ENCODE assay signal across 24 cellular contexts in the genomic region with DNA sequence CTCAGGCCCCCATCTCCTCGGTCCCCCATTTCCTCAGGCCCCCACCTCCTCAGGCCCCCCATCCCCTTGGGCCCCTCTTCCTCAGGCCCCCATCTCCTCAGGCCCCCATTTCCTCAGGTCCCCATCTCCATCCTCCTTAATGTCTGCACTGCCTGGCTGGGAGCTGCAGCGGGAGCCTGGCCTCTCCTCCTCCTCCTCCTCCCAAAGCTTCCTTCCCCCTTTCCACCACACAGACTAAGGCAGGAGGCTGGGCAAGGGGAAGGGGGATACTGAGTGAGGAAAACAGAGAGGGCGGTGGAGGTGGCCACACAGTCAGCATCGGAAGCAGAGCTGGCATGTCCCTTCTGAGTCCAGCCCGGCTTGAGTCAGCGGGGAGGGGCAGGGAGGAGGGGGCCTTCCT.
DNase-seq lines count a peak whose midpoint lies in the region; FAIRE-seq and TF ChIP-seq lines count a peak whose summit lies in the region.
"Had no signal": no experiment of that assay in that cellular context is flagged by ENCODE, and none has a peak within 500 bp of the region (broad histone marks: within the 10 kb centered on the region; RNA-seq: fewer than 3 reads in every experiment).

No MANE protein-coding gene starts in this region.

- TF ChIP-seq CTCF in OCI-LY3 (IDR thresholded peaks at IDR 0.05; ENCODE audit: low read depth, low read length): no peak

- H2AK5ac ChIP-seq in trophoblast cell (ENCODE audit: low read length): no peak overlapping the region

- H4K12ac ChIP-seq in trophoblast cell (ENCODE audit: low read depth, low read length): no peak overlapping the region

- H2BK120ac ChIP-seq in trophoblast cell (ENCODE audit: insufficient read depth, low read length, poor library complexity): no peak overlapping the region

- no peaks in the 10 kb centered on the region for H3K36me3 ChIP-seq in OCI-LY3 (replicated peaks; ENCODE audit: low read depth, low read length)
- no peaks in the 10 kb centered on the region for H3K36me3 ChIP-seq in trophoblast cell (ENCODE audit: control insufficient read depth in 1 of 2, insufficient read depth in 2 of 2, low read length in 2 of 2)
- H3K36me3 ChIP-seq: Peyer's patch had no signal

- POLR2A ChIA-PET in activated CD4-positive, alpha-beta memory T cell treated with anti-CD3 and anti-CD28 coated beads, Interleukin-2, amount 10 ng/mL, durations not matched to agents 7 days and 5 days (lab: Charles Lee): no interaction called here

- H3K9me3 ChIP-seq in OCI-LY3 (ENCODE audit: insufficient read depth, low read length): no peaks in the 10 kb centered on the region
- no peaks in the 10 kb centered on the region for H3K9me3 ChIP-seq in trophoblast cell (ENCODE audit: insufficient read depth, low read depth, low read length)
- H3K9me3 ChIP-seq: A549, Peyer's patch had no signal

- H3K27ac Mint-ChIP-seq in activated CD4-positive, alpha-beta memory T cell treated with anti-CD3 and anti-CD28 coated beads, Interleukin-2, amount 10 ng/mL, durations not matched to agents 7 days and 5 days: no peak overlapping the region
- H3K27ac Mint-ChIP-seq: HFFc6 had no signal

- no peak for TF ChIP-seq POLR2A in GM12892 (IDR thresholded peaks at IDR 0.05; ENCODE audit: low read depth, low read length)

- no CpG with 5 or more reads among the region's 6 CpGs for WGBS in trophoblast cell (ENCODE audit: extremely low coverage, insufficient coverage, insufficient read length)

- H3K4me1 Mint-ChIP-seq in activated CD4-positive, alpha-beta memory T cell treated with anti-CD3 and anti-CD28 coated beads, Interleukin-2, amount 10 ng/mL, durations not matched to agents 7 days and 5 days: no peaks in the 10 kb centered on the region

- no peaks in the 10 kb centered on the region for H3K27me3 Mint-ChIP-seq in activated CD4-positive, alpha-beta memory T cell treated with anti-CD3 and anti-CD28 coated beads, Interleukin-2, amount 10 ng/mL, durations not matched to agents 7 days and 5 days

- H3K4me1 ChIP-seq in OCI-LY3 (ENCODE audit: low read length) (peaks cover 21% of the 10 kb centered on the region), trophoblast cell (ENCODE audit: control insufficient read depth in 1 of 2, insufficient read depth in 2 of 2, low read length in 2 of 2) (peaks cover 18 to 25% of the 10 kb centered on the region in 2 experiments)
- H3K4me1 ChIP-seq: A549, Peyer's patch had no signal

- no peak overlapping the region for H3K23ac ChIP-seq in trophoblast cell (ENCODE audit: low read length)

- H3K4ac ChIP-seq in trophoblast cell (ENCODE audit: low read depth, low read length): no peak overlapping the region

- H3K18ac ChIP-seq in trophoblast cell (ENCODE audit: low read length): no peak overlapping the region

- H3K27me3 ChIP-seq in OCI-LY3 (ENCODE audit: low read depth, low read length) (peaks cover 3% of the 10 kb centered on the region; the same call in 1 of the 2 replicates), trophoblast cell (ENCODE audit: insufficient read depth, low read length) (no peaks in the 10 kb centered on the region)
- H3K27me3 ChIP-seq: Peyer's patch had no signal

- FAIRE-seq in GM12892 (lab: Jason Lieb, UNC): peak; percentile 38
- FAIRE-seq: A549, GM18507, HTR-8/SVneo had no signal

- H3K4me3 Mint-ChIP-seq in activated CD4-positive, alpha-beta memory T cell treated with anti-CD3 and anti-CD28 coated beads, Interleukin-2, amount 10 ng/mL, durations not matched to agents 7 days and 5 days: no peak overlapping the region
- H3K4me3 Mint-ChIP-seq: H9, HFFc6 had no signal

- no peaks in the 10 kb centered on the region for H3K9me3 Mint-ChIP-seq in activated CD4-positive, alpha-beta memory T cell treated with anti-CD3 and anti-CD28 coated beads, Interleukin-2, amount 10 ng/mL, durations not matched to agents 7 days and 5 days
- H3K9me3 Mint-ChIP-seq: HFFc6 had no signal

- H3K27ac ChIP-seq in OCI-LY3 (ENCODE audit: low read length) (no peak overlapping the region), trophoblast cell (ENCODE audit: low read depth, low read length) (no peak overlapping the region)
- H3K27ac ChIP-seq: A549, C4-2B, Peyer's patch, SK-N-MC had no signal

- H3K9ac ChIP-seq in OCI-LY3 (ENCODE audit: low read length) (no peak overlapping the region), trophoblast cell (ENCODE audit: low read length) (no peak overlapping the region)

- CTCF ChIA-PET in activated CD4-positive, alpha-beta memory T cell treated with anti-CD3 and anti-CD28 coated beads, Interleukin-2, amount 10 ng/mL, durations not matched to agents 7 days and 5 days (lab: Charles Lee): no interaction called here

- H3K79me2 ChIP-seq in OCI-LY3 (ENCODE audit: low read length) (no peaks in the 10 kb centered on the region), trophoblast cell (ENCODE audit: control insufficient read depth, insufficient read depth, low read length, poor library complexity) (no peaks in the 10 kb centered on the region)

- H4K91ac ChIP-seq in trophoblast cell (ENCODE audit: low read depth, low read length): no peak overlapping the region

- no peak overlapping the region for H2BK5ac ChIP-seq in trophoblast cell (ENCODE audit: low read depth, low read length, poor library complexity)

- H4K20me1 ChIP-seq in OCI-LY3 (ENCODE audit: insufficient read depth, low read length): no peaks in the 10 kb centered on the region

- no peak overlapping the region for H2AFZ ChIP-seq in OCI-LY3 (ENCODE audit: low read depth, low read length)
- H2AFZ ChIP-seq in trophoblast cell (ENCODE audit: insufficient read depth, low read length, poor library complexity): no peak overlapping the region

- peaks cover 5% of the 10 kb centered on the region for H3K79me1 ChIP-seq in trophoblast cell (ENCODE audit: low read length)

- H3K14ac ChIP-seq in trophoblast cell (ENCODE audit: low read length): no peak overlapping the region

- peak overlapping the region; percentile 4 for H2BK12ac ChIP-seq in trophoblast cell (ENCODE audit: low read length)

- DNase-seq in GM12892 (ENCODE audit: insufficient read length) (no peak), cerebellar cortex (ENCODE audit: low spot score) (peak; percentile 20), trophoblast cell (no peak), CD1c-positive myeloid dendritic cell (ENCODE audit: extremely low spot score) (no peak), NK-92 (lab: John Stamatoyannopoulos, UW; ENCODE audit: unreplicated experiment) (no peak)
- DNase-seq in activated CD4-positive, alpha-beta memory T cell treated with anti-CD3 and anti-CD28 coated beads, Interleukin-2, amount 10 ng/mL, durations not matched to agents 7 days and 5 days: no peak
- DNase-seq: AML-193, DMS153, DND-41, H9, HFFc6, MM.1S, NCI-H2029, NCI-H446 treated with DMSO at 0.1 percent for 48 hours, NCI-H526, NCI-H82, Peyer's patch, SIG-M5 had no signal

- H3K4me2 ChIP-seq in OCI-LY3 (ENCODE audit: low read length): peak overlapping the region; percentile 83
- H3K4me2 ChIP-seq in trophoblast cell (ENCODE audit: low read length): no peak overlapping the region
- H3K4me2 ChIP-seq: A549 had no signal

- no peak overlapping the region for H4K8ac ChIP-seq in trophoblast cell (ENCODE audit: low read depth, low read length)

- no peak overlapping the region for H3K4me3 ChIP-seq in OCI-LY3 (ENCODE audit: low read length)
- no peak overlapping the region for H3K4me3 ChIP-seq in trophoblast cell (ENCODE audit: low read depth, low read length)
- H3K4me3 ChIP-seq: A549, Peyer's patch, SK-N-MC had no signal

- H3K36me3 Mint-ChIP-seq in activated CD4-positive, alpha-beta memory T cell treated with anti-CD3 and anti-CD28 coated beads, Interleukin-2, amount 10 ng/mL, durations not matched to agents 7 days and 5 days (ENCODE audit: low read depth): no peaks in the 10 kb centered on the region
